In genomic region chr7:29972315-29972669, GRCh38 we compare ENCODE assay signal across 1 cellular context.
TF ChIP-seq lines count a peak whose summit lies in the region.

No MANE protein-coding gene starts in this region.

TF ChIP-seq in A549, 52 proteins besides CTCF, POLR2A, EP300 and RAD21:
- TF ChIP-seq NR3C1 (IDR thresholded peaks at IDR 0.05) (no peak), MAFK (IDR thresholded peaks at IDR 0.05; ENCODE audit: partially characterized antibody) (peak; percentile 91)
